25 cellular contexts compared by ENCODE assay signal in genomic region chr16:12311309-12311708, GRCh38.
DNase-seq lines count a peak whose midpoint lies in the region; ATAC-seq, FAIRE-seq and TF ChIP-seq lines count a peak whose summit lies in the region.
"Had no signal": no experiment of that assay in that cellular context is flagged by ENCODE, and none has a peak within 500 bp of the region (broad histone marks: within the 10 kb centered on the region; RNA-seq: fewer than 3 reads in every experiment).

No MANE protein-coding gene starts in this region.

- H3K36me3 ChIP-seq in left ventricle myocardium inferior: no peaks in the 10 kb centered on the region
- H3K36me3 ChIP-seq: transverse colon had no signal

- ATAC-seq in memory B cell (ENCODE audit: low read depth) (no peak), GM18858 (IDR thresholded peaks at IDR 0.05; ENCODE audit: unreplicated experiment) (no peak)
- ATAC-seq: natural killer cell treated with Interleukin-12 subunit alpha and Interleukin-12 subunit beta and Interleukin-15 and Interleukin-18, amount 100 ng/mL, for 72 hours had no signal

- DNase-seq in ELF-1 (ENCODE audit: low read depth, low spot score): peak; percentile 48
- peak; percentile 36 for DNase-seq in NCI-H69 (lab: John Stamatoyannopoulos, UW)
- DNase-seq in left ventricle myocardium inferior: no peak
- no peak for DNase-seq in memory B cell (ENCODE audit: low spot score in 2 of 2)
- DNase-seq in NCI-H748 (lab: John Stamatoyannopoulos, UW; ENCODE audit: unreplicated experiment): no peak
- no peak for DNase-seq in dedifferentiated amniotic fluid mesenchymal stem cell (ENCODE audit: extremely low spot score)
- DNase-seq in H54 (ENCODE audit: insufficient read length, low spot score): no peak
- DNase-seq: activated CD4-positive, alpha-beta T cell treated with anti-CD3 and anti-CD28 coated beads for 4 hours; CD4-positive, alpha-beta memory T cell; DMS153; effector memory CD4-positive, alpha-beta T cell; HCEC 1CT; kidney glomerular epithelial cell; NCI-H1092; NCI-H2081; NCI-H446 treated with DMSO at 0.1 percent for 48 hours; posterior cingulate gyrus; stimulated activated CD4-positive, alpha-beta T cell treated with anti-CD3 and anti-CD28 coated beads, Interleukin-2, amount 100 ng/mL, for 24 hours; stimulated activated naive CD4-positive, alpha-beta T cell treated with Interleukin-2 at 50 U/mL for 16 hours; transverse colon had no signal

- no peaks in the 10 kb centered on the region for H3K27me3 ChIP-seq in left ventricle myocardium inferior (ENCODE audit: low read depth)
- H3K27me3 ChIP-seq: transverse colon had no signal

- peaks cover 10% of the 10 kb centered on the region for H3K4me1 ChIP-seq in left ventricle myocardium inferior

- intact Hi-C loops in left ventricle myocardium inferior (cut with micrococcal nuclease): no loop called here

- no peak overlapping the region for H3K27ac ChIP-seq in left ventricle myocardium inferior (replicated peaks)
- H3K27ac ChIP-seq: skin epidermis, transverse colon had no signal

- no peaks in the 10 kb centered on the region for H3K9me3 Mint-ChIP-seq in memory B cell
- H3K9me3 Mint-ChIP-seq: CD4-positive, alpha-beta memory T cell; mesothelial cell of epicardium; natural killer cell treated with Interleukin-12 subunit alpha and Interleukin-12 subunit beta and Interleukin-15 and Interleukin-18, amount 100 ng/mL, for 72 hours had no signal

- H3K4me3 Mint-ChIP-seq in memory B cell: no peak overlapping the region
- H3K4me3 Mint-ChIP-seq: activated naive CD8-positive, alpha-beta T cell; CD4-positive, alpha-beta memory T cell; mesothelial cell of epicardium; natural killer cell treated with Interleukin-12 subunit alpha and Interleukin-12 subunit beta and Interleukin-15 and Interleukin-18, amount 100 ng/mL, for 72 hours had no signal

- FAIRE-seq in H54 (lab: Jason Lieb, UNC): no peak

- no peak overlapping the region for H3K4me3 ChIP-seq in left ventricle myocardium inferior
- H3K4me3 ChIP-seq: skin epidermis, transverse colon had no signal

- H3K27ac Mint-ChIP-seq in memory B cell: peak overlapping the region; percentile 18
- H3K27ac Mint-ChIP-seq: activated naive CD8-positive, alpha-beta T cell; mesothelial cell of epicardium; natural killer cell treated with Interleukin-12 subunit alpha and Interleukin-12 subunit beta and Interleukin-15 and Interleukin-18, amount 100 ng/mL, for 72 hours had no signal

- no peaks in the 10 kb centered on the region for H3K9me3 ChIP-seq in left ventricle myocardium inferior (replicated peaks)
- H3K9me3 ChIP-seq: transverse colon had no signal

- peaks cover 11% of the 10 kb centered on the region for H3K36me3 Mint-ChIP-seq in memory B cell
- H3K36me3 Mint-ChIP-seq: mesothelial cell of epicardium; natural killer cell treated with Interleukin-12 subunit alpha and Interleukin-12 subunit beta and Interleukin-15 and Interleukin-18, amount 100 ng/mL, for 72 hours had no signal

- peak; percentile 35 for TF ChIP-seq CTCF in left ventricle myocardium inferior (IDR thresholded peaks at IDR 0.05; ENCODE audit: borderline replicate concordance)

- H3K27me3 Mint-ChIP-seq in memory B cell: no peaks in the 10 kb centered on the region
- H3K27me3 Mint-ChIP-seq: activated naive CD8-positive, alpha-beta T cell; CD4-positive, alpha-beta memory T cell; natural killer cell treated with Interleukin-12 subunit alpha and Interleukin-12 subunit beta and Interleukin-15 and Interleukin-18, amount 100 ng/mL, for 72 hours had no signal

- H3K4me1 Mint-ChIP-seq in memory B cell: peaks cover 33% of the 10 kb centered on the region
- H3K4me1 Mint-ChIP-seq: mesothelial cell of epicardium had no signal

- no peak for TF ChIP-seq POLR2A in H54 (IDR thresholded peaks at IDR 0.05; ENCODE audit: low read depth, low read length)

Comparison
In these comparisons a context has a peak if more than half of its experiments do, and no peak if none do; other contexts are left out.
1. DNase-seq: peak in ELF-1 (single experiment) and NCI-H69 (single experiment); none in left ventricle myocardium inferior (single experiment), memory B cell (0 of 2), NCI-H748 (single experiment), dedifferentiated amniotic fluid mesenchymal stem cell (single experiment) and H54 (single experiment).